In the genomic region with DNA sequence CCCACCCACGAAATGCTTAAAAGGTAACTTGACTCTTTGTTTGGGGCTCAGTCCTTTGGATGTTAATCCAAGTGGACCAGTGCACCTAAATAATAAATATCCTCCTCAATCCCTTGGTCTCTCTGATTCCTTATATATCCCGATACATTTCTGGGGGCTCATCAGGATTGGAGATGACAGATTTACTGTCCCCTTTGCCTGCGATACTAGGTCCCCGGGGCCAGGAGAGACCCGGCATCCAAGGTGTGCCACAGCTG, we compare ENCODE assay signal across 11 cellular contexts. TPM values are rescaled to one million over a fixed set of nuclear protein-coding genes. Genes with fewer than 3 reads are reported as not detected.
DNase-seq lines count a peak whose midpoint lies in the region; ATAC-seq and TF ChIP-seq lines count a peak whose summit lies in the region.
"Had no signal": no experiment of that assay in that cellular context is flagged by ENCODE, and none has a peak within 500 bp of the region (broad histone marks: within the 10 kb centered on the region; RNA-seq: fewer than 3 reads in every experiment).

No MANE protein-coding gene starts in this region.

- DNase-seq in NCI-H2107 treated with DMSO at 0.1 percent for 48 hours (lab: John Stamatoyannopoulos, UW; ENCODE audit: unreplicated experiment) (peak; percentile 82), NCI-H2107 (lab: John Stamatoyannopoulos, UW) (no peak), body of pancreas (no peak), lung (ENCODE audit: low spot score) (no peak), transverse colon (no peak), SIG-M5 (lab: John Stamatoyannopoulos, UW) (no peak), AG20443 (ENCODE audit: low spot score) (no peak)
- DNase-seq: SK-N-SH had no signal

- intact Hi-C loops in body of pancreas (cut with DNase I) (no loop called here), transverse colon (cut with DNase I; ENCODE audit: low total_unique reads) (no loop called here)

- H3K27me3 ChIP-seq in body of pancreas (no peaks in the 10 kb centered on the region), lung (ENCODE audit: control insufficient read depth, insufficient read depth) (no peaks in the 10 kb centered on the region), transverse colon (no peaks in the 10 kb centered on the region)

- no peak for TF ChIP-seq POLR2A in body of pancreas (IDR thresholded peaks at IDR 0.05)
- TF ChIP-seq POLR2A in transverse colon (IDR thresholded peaks at IDR 0.05), result no peak

- TF ChIP-seq CTCF in body of pancreas (IDR thresholded peaks at IDR 0.05) (no peak), lung (IDR thresholded peaks at IDR 0.05; ENCODE audit: control extremely low read depth, extremely low read depth) (no peak), transverse colon (IDR thresholded peaks at IDR 0.05) (no peak)

- in situ Hi-C loops in transverse colon (cut with MboI; ENCODE audit: low pct_ligation_motif_present in 1 of 4, low pct_unique_long_range_greater_than_20kb in 1 of 4, low sequenced_read_pairs in 3 of 4), result no loop called here

- H3K9me3 ChIP-seq in body of pancreas (no peaks in the 10 kb centered on the region), lung (ENCODE audit: control insufficient read depth in 2 of 2, insufficient read depth in 1 of 2, low read length in 1 of 2) (no peaks in the 10 kb centered on the region), transverse colon (no peaks in the 10 kb centered on the region)
- H3K9me3 ChIP-seq: SK-N-SH had no signal

- TF ChIP-seq EP300 in transverse colon (IDR thresholded peaks at IDR 0.05; ENCODE audit: low read depth), result no peak

- H3K4me3 ChIP-seq in body of pancreas (no peak overlapping the region), lung (no peak overlapping the region), transverse colon (peak overlapping the region in 3 of 4 donors; percentile 60 to 63 (median 61))

- H3K36me3 ChIP-seq in body of pancreas (replicated peaks in 1 of 2; ENCODE audit: insufficient read depth in 1 of 2, low read depth in 2 of 2), result no peaks in the 10 kb centered on the region
- no peaks in the 10 kb centered on the region for H3K36me3 ChIP-seq in lung (ENCODE audit: control insufficient read depth in 2 of 2, insufficient read depth in 2 of 2, low read length in 2 of 2)
- H3K36me3 ChIP-seq in transverse colon, result no peaks in the 10 kb centered on the region

- WGBS in body of pancreas, 2 donors, result 70 to 80% methylated on average over 5 of the region's 5 CpGs
- 80 to 81% methylated on average over 5 of the region's 5 CpGs for WGBS in lung, 2 donors
- 8 to 55% methylated on average over 2 to 5 of the region's 5 CpGs for WGBS in transverse colon (ENCODE audit: low coverage in 1 of 2), 2 donors

- peak overlapping the region; percentile 90 to 98 (median 91) for H3K27ac ChIP-seq in body of pancreas
- peak overlapping the region; percentile 71 to 99 for H3K27ac ChIP-seq in lung (ENCODE audit: low read depth in 1 of 2, low read length in 1 of 2)
- peak overlapping the region; percentile 89 to 96 (median 94) for H3K27ac ChIP-seq in transverse colon

- ATAC-seq in body of pancreas (no peak), lung (ENCODE audit: insufficient read depth, low FRiP score) (no peak), HG02759 (IDR thresholded peaks at IDR 0.05; ENCODE audit: unreplicated experiment) (no peak)

- peaks cover 32% of the 10 kb centered on the region for H3K4me1 ChIP-seq in body of pancreas
- H3K4me1 ChIP-seq in lung (ENCODE audit: control insufficient read depth in 2 of 2, insufficient read depth in 2 of 2, low read length in 2 of 2), result peaks cover 4% of the 10 kb centered on the region in 2 donors
- H3K4me1 ChIP-seq in transverse colon, result peaks cover 13 to 40% (median 29%) of the 10 kb centered on the region in 4 donors

RNA-seq across cellular contexts. Expression of a gene that starts 26.2 kb away (rescaled TPM):
- total RNA-seq in body of pancreas, result 1 to 10 TPM in 1 of 2 donors, not detected in 1; 1.3 TPM
- total RNA-seq in lung, result 1 to 10 TPM; 1.6 to 2.9 TPM
- polyA plus RNA-seq in lung, result 1 to 10 TPM; 4.0 to 5.7 TPM
- 1 to 10 TPM in 3 of 4 donors, not detected in 1; 4.9 to 5.4 (median 5.0) TPM for total RNA-seq in transverse colon
- total RNA-seq: pulmonary artery endothelial cell had no signal
- polyA plus RNA-seq: SK-N-SH had no signal

RNA-seq across cellular contexts. Expression of a gene that starts 46.0 kb away (rescaled TPM):
- total RNA-seq in body of pancreas (not detected), lung (under 1 TPM in 1 of 2 donors, not detected in 1; 0.91 TPM), transverse colon (1 to 10 TPM in 2 of 4 donors, not detected in 2; 1.4 to 2.2 TPM)
- polyA plus RNA-seq in lung, result under 1 TPM in 1 of 2 donors, not detected in 1; 0.45 TPM
- total RNA-seq: frontal cortex, pulmonary artery endothelial cell had no signal
- polyA plus RNA-seq: SK-N-SH had no signal

RNA-seq across cellular contexts. Expression of a gene that starts 55.9 kb away (rescaled TPM):
- total RNA-seq in body of pancreas, result under 1 TPM; under 0.01 to 0.78 TPM
- total RNA-seq in lung, result 1 to 10 TPM; 4.9 to 5.2 TPM
- 1 to 10 TPM; 1.1 to 2.6 TPM for polyA plus RNA-seq in lung
- 1 to 10 TPM in 3 of 4 donors, under 1 TPM in 1; 0.20 to 8.6 (median 2.6) TPM for total RNA-seq in transverse colon
- polyA plus RNA-seq: SK-N-SH had no signal

RNA-seq across cellular contexts. Expression of a gene that starts 56.8 kb away (rescaled TPM):
- not detected for total RNA-seq in body of pancreas
- total RNA-seq in lung, result 1 to 10 TPM in 1 of 2 donors, not detected in 1; 2.6 TPM
- polyA plus RNA-seq in lung, result under 1 TPM; 0.22 to 0.44 TPM
- total RNA-seq in transverse colon, result not detected
- total RNA-seq: pulmonary artery endothelial cell had no signal
- polyA plus RNA-seq: SK-N-SH had no signal

Comparison
In these comparisons a context has a peak if more than half of its experiments do, and no peak if none do; other contexts are left out.
1. H3K4me3 ChIP-seq: peak in transverse colon (3 of 4); none in body of pancreas (0 of 2) and lung (single experiment).
2. Peak in every context shown above with its lines, with median percentiles within 50 percentile points of each other: H3K27ac ChIP-seq.